1 cellular context compared by ENCODE assay signal in the genomic region with DNA sequence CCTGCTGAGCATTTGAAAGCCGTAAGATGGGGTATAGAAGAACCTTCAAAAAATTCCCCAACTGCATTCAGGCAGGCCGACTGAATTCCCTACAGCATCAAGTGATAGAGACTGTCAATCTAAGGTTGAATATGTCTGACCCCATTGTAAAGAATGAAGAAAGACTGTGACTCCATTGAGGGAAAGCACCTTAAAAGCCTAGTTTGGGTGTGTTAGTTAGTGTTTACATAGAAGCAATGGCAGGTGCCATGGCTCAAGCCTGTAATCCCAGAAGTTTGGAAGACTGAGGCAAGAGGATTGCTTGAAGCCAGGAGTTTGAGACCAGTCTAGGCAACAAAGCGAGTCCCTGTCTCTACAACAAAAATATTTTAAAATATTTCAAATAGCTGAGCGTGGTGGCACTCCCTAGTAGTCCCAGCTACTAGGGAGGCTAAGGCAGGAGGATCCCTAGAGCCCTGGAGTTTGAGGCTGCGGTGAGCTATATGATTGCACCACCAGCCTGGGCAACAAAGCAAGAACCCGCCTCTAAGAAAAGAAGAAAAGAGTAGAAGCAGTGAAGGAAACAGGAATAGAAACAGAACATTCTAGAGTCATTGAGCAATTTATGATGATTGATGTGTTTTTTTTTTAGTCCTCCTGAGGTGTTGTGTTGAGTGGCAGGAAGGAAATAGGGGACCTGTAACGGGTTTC.
TF ChIP-seq lines count a peak whose summit lies in the region.

No MANE protein-coding gene starts in this region.

TF ChIP-seq in K562, 482 proteins besides CTCF, POLR2A, EP300 and RAD21 (continued from another document and continues in another):
- TF ChIP-seq, protein P1, sequence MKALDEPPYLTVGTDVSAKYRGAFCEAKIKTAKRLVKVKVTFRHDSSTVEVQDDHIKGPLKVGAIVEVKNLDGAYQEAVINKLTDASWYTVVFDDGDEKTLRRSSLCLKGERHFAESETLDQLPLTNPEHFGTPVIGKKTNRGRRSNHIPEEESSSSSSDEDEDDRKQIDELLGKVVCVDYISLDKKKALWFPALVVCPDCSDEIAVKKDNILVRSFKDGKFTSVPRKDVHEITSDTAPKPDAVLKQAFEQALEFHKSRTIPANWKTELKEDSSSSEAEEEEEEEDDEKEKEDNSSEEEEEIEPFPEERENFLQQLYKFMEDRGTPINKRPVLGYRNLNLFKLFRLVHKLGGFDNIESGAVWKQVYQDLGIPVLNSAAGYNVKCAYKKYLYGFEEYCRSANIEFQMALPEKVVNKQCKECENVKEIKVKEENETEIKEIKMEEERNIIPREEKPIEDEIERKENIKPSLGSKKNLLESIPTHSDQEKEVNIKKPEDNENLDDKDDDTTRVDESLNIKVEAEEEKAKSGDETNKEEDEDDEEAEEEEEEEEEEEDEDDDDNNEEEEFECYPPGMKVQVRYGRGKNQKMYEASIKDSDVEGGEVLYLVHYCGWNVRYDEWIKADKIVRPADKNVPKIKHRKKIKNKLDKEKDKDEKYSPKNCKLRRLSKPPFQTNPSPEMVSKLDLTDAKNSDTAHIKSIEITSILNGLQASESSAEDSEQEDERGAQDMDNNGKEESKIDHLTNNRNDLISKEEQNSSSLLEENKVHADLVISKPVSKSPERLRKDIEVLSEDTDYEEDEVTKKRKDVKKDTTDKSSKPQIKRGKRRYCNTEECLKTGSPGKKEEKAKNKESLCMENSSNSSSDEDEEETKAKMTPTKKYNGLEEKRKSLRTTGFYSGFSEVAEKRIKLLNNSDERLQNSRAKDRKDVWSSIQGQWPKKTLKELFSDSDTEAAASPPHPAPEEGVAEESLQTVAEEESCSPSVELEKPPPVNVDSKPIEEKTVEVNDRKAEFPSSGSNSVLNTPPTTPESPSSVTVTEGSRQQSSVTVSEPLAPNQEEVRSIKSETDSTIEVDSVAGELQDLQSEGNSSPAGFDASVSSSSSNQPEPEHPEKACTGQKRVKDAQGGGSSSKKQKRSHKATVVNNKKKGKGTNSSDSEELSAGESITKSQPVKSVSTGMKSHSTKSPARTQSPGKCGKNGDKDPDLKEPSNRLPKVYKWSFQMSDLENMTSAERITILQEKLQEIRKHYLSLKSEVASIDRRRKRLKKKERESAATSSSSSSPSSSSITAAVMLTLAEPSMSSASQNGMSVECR (CRISPR knock-in tag; IDR thresholded peaks at IDR 0.05), result no peak
- TF ChIP-seq SP1 (CRISPR knock-in tag; IDR thresholded peaks at IDR 0.05) (no peak), TAF15 (IDR thresholded peaks at IDR 0.05; ENCODE audit: low read depth, low read length) (no peak), SRSF1 (IDR thresholded peaks at IDR 0.05; ENCODE audit: low read depth, low read length) (no peak), HNRNPLL (IDR thresholded peaks at IDR 0.05; ENCODE audit: low read depth, low read length, poor library complexity, severe bottlenecking) (no peak), NFIX (CRISPR knock-in tag; IDR thresholded peaks at IDR 0.05; ENCODE audit: low read depth) (no peak), SAP30 (IDR thresholded peaks at IDR 0.05; ENCODE audit: borderline replicate concordance, insufficient read depth, low read depth, low read length, poor library complexity, severe bottlenecking) (no peak), CREM (IDR thresholded peaks at IDR 0.05; ENCODE audit: low read depth) (no peak), FOXM1 (IDR thresholded peaks at IDR 0.05; ENCODE audit: low read depth) (no peak), FOXM1 (CRISPR knock-in tag; IDR thresholded peaks at IDR 0.05; ENCODE audit: low read depth) (no peak), HDAC1 (IDR thresholded peaks at IDR 0.05) (no peak), MYBL2 (IDR thresholded peaks at IDR 0.05; ENCODE audit: low read depth) (no peak), MYBL2 (CRISPR knock-in tag; IDR thresholded peaks at IDR 0.05; ENCODE audit: borderline replicate concordance) (no peak), IRF2 (CRISPR knock-in tag; IDR thresholded peaks at IDR 0.05) (no peak), MXI1 (IDR thresholded peaks at IDR 0.05; ENCODE audit: low read depth, low read length) (no peak), SETDB1 (IDR thresholded peaks at IDR 0.05; ENCODE audit: low read length) (no peak), DMBX1 (CRISPR knock-in tag; IDR thresholded peaks at IDR 0.05; ENCODE audit: borderline replicate concordance) (0 out of 2 replicates have a peak, but pooled peaks have one; percentile 43), SMAD3 (CRISPR knock-in tag; conservative IDR thresholded peaks at IDR 0.05) (no peak), ZNF785 (CRISPR knock-in tag; IDR thresholded peaks at IDR 0.05) (no peak), MEF2A (IDR thresholded peaks at IDR 0.05; ENCODE audit: control insufficient read depth, low read depth, low read length) (no peak), XRCC5 (IDR thresholded peaks at IDR 0.05; ENCODE audit: low read depth, low read length) (no peak), NCOA2 (IDR thresholded peaks at IDR 0.05; ENCODE audit: partially characterized antibody in 2 of 2) (no peak)
- TF ChIP-seq, protein P2, sequence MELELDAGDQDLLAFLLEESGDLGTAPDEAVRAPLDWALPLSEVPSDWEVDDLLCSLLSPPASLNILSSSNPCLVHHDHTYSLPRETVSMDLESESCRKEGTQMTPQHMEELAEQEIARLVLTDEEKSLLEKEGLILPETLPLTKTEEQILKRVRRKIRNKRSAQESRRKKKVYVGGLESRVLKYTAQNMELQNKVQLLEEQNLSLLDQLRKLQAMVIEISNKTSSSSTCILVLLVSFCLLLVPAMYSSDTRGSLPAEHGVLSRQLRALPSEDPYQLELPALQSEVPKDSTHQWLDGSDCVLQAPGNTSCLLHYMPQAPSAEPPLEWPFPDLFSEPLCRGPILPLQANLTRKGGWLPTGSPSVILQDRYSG (tag; conservative IDR thresholded peaks at IDR 0.05; ENCODE audit: low read depth), result peak; percentile 76; the same call in 1 of the 2 replicates
- TF ChIP-seq, protein P3, sequence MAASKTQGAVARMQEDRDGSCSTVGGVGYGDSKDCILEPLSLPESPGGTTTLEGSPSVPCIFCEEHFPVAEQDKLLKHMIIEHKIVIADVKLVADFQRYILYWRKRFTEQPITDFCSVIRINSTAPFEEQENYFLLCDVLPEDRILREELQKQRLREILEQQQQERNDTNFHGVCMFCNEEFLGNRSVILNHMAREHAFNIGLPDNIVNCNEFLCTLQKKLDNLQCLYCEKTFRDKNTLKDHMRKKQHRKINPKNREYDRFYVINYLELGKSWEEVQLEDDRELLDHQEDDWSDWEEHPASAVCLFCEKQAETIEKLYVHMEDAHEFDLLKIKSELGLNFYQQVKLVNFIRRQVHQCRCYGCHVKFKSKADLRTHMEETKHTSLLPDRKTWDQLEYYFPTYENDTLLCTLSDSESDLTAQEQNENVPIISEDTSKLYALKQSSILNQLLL (CRISPR knock-in tag; IDR thresholded peaks at IDR 0.05; ENCODE audit: borderline replicate concordance), result no peak
- TF ChIP-seq, protein P4, sequence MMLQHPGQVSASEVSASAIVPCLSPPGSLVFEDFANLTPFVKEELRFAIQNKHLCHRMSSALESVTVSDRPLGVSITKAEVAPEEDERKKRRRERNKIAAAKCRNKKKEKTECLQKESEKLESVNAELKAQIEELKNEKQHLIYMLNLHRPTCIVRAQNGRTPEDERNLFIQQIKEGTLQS (IDR thresholded peaks at IDR 0.05), result 0 out of 2 replicates have a peak, but pooled peaks have one; percentile 4
- TF ChIP-seq, protein P4 (CRISPR knock-in tag; conservative IDR thresholded peaks at IDR 0.05), result no peak
- TF ChIP-seq, protein P5, sequence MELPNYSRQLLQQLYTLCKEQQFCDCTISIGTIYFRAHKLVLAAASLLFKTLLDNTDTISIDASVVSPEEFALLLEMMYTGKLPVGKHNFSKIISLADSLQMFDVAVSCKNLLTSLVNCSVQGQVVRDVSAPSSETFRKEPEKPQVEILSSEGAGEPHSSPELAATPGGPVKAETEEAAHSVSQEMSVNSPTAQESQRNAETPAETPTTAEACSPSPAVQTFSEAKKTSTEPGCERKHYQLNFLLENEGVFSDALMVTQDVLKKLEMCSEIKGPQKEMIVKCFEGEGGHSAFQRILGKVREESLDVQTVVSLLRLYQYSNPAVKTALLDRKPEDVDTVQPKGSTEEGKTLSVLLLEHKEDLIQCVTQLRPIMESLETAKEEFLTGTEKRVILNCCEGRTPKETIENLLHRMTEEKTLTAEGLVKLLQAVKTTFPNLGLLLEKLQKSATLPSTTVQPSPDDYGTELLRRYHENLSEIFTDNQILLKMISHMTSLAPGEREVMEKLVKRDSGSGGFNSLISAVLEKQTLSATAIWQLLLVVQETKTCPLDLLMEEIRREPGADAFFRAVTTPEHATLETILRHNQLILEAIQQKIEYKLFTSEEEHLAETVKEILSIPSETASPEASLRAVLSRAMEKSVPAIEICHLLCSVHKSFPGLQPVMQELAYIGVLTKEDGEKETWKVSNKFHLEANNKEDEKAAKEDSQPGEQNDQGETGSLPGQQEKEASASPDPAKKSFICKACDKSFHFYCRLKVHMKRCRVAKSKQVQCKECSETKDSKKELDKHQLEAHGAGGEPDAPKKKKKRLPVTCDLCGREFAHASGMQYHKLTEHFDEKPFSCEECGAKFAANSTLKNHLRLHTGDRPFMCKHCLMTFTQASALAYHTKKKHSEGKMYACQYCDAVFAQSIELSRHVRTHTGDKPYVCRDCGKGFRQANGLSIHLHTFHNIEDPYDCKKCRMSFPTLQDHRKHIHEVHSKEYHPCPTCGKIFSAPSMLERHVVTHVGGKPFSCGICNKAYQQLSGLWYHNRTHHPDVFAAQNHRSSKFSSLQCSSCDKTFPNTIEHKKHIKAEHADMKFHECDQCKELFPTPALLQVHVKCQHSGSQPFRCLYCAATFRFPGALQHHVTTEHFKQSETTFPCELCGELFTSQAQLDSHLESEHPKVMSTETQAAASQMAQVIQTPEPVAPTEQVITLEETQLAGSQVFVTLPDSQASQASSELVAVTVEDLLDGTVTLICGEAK (IDR thresholded peaks at IDR 0.05), result no peak
- TF ChIP-seq, protein P5 (CRISPR knock-in tag; IDR thresholded peaks at IDR 0.05), result no peak
- TF ChIP-seq, protein P6, sequence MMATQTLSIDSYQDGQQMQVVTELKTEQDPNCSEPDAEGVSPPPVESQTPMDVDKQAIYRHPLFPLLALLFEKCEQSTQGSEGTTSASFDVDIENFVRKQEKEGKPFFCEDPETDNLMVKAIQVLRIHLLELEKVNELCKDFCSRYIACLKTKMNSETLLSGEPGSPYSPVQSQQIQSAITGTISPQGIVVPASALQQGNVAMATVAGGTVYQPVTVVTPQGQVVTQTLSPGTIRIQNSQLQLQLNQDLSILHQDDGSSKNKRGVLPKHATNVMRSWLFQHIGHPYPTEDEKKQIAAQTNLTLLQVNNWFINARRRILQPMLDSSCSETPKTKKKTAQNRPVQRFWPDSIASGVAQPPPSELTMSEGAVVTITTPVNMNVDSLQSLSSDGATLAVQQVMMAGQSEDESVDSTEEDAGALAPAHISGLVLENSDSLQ (IDR thresholded peaks at IDR 0.05), result peak; percentile 89
- TF ChIP-seq, protein P7, sequence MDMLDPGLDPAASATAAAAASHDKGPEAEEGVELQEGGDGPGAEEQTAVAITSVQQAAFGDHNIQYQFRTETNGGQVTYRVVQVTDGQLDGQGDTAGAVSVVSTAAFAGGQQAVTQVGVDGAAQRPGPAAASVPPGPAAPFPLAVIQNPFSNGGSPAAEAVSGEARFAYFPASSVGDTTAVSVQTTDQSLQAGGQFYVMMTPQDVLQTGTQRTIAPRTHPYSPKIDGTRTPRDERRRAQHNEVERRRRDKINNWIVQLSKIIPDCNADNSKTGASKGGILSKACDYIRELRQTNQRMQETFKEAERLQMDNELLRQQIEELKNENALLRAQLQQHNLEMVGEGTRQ (CRISPR knock-in tag; IDR thresholded peaks at IDR 0.05), result no peak
- TF ChIP-seq, protein P8, sequence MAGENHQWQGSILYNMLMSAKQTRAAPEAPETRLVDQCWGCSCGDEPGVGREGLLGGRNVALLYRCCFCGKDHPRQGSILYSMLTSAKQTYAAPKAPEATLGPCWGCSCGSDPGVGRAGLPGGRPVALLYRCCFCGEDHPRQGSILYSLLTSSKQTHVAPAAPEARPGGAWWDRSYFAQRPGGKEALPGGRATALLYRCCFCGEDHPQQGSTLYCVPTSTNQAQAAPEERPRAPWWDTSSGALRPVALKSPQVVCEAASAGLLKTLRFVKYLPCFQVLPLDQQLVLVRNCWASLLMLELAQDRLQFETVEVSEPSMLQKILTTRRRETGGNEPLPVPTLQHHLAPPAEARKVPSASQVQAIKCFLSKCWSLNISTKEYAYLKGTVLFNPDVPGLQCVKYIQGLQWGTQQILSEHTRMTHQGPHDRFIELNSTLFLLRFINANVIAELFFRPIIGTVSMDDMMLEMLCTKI (IDR thresholded peaks at IDR 0.05; ENCODE audit: partially characterized antibody), result no peak
- TF ChIP-seq, protein P9, sequence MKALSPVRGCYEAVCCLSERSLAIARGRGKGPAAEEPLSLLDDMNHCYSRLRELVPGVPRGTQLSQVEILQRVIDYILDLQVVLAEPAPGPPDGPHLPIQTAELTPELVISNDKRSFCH (CRISPR knock-in tag; IDR thresholded peaks at IDR 0.05), result no peak
- TF ChIP-seq, protein P9 (tag; IDR thresholded peaks at IDR 0.05), result 0 out of 2 replicates have a peak, but pooled peaks have one; percentile 15
